Comparison of ENCODE assay signal across 19 cellular contexts in genomic region chr3:190059242-190059590, GRCh38.
DNase-seq lines count a peak whose midpoint lies in the region; ATAC-seq and TF ChIP-seq lines count a peak whose summit lies in the region.
"Had no signal": no experiment of that assay in that cellular context is flagged by ENCODE, and none has a peak within 500 bp of the region (broad histone marks: within the 10 kb centered on the region; RNA-seq: fewer than 3 reads in every experiment).

No MANE protein-coding gene starts in this region.

- ATAC-seq in GM23338: no peak
- ATAC-seq: activated T-cell treated with anti-CD3 and anti-CD28 coated beads, Interleukin-2, amount 50 U/mL, for 4 hours; T-helper 17 cell had no signal

- H2AFZ ChIP-seq in GM23338 (peak overlapping the region; percentile 34; the same call in 1 of the 2 replicates), trophoblast cell (ENCODE audit: insufficient read depth, low read length, poor library complexity) (no peak overlapping the region)

- peak overlapping the region; percentile 42 for H2BK12ac ChIP-seq in trophoblast cell (ENCODE audit: low read length)

- peak overlapping the region; percentile 6 for H3K4ac ChIP-seq in trophoblast cell (ENCODE audit: low read depth, low read length)

- H3K4me2 ChIP-seq in GM23338 (no peak overlapping the region), trophoblast cell (ENCODE audit: low read length) (no peak overlapping the region)
- H3K4me2 ChIP-seq: KMS-11 had no signal

- peaks cover 13% of the 10 kb centered on the region; the same call in 1 of the 2 replicates for H3K4me1 ChIP-seq in GM23338 (ENCODE audit: insufficient read depth)
- H3K4me1 ChIP-seq in trophoblast cell (ENCODE audit: control insufficient read depth in 1 of 2, insufficient read depth in 2 of 2, low read length in 2 of 2): peaks cover 8 to 9% of the 10 kb centered on the region in 2 experiments
- H3K4me1 ChIP-seq: parathyroid adenoma had no signal

- H3K36me3 ChIP-seq in GM23338 (ENCODE audit: insufficient read depth): no peaks in the 10 kb centered on the region
- no peaks in the 10 kb centered on the region for H3K36me3 ChIP-seq in trophoblast cell (ENCODE audit: control insufficient read depth in 1 of 2, insufficient read depth in 2 of 2, low read length in 2 of 2)

- H3K27me3 ChIP-seq in GM23338 (ENCODE audit: insufficient read depth) (no peaks in the 10 kb centered on the region), trophoblast cell (ENCODE audit: insufficient read depth, low read length) (no peaks in the 10 kb centered on the region)

- no peaks in the 10 kb centered on the region for H3K79me2 ChIP-seq in GM23338 (replicated peaks; ENCODE audit: insufficient read depth)
- H3K79me2 ChIP-seq in trophoblast cell (ENCODE audit: control insufficient read depth, insufficient read depth, low read length, poor library complexity): no peaks in the 10 kb centered on the region
- H3K79me2 ChIP-seq: parathyroid adenoma had no signal

- H2AK5ac ChIP-seq in trophoblast cell (ENCODE audit: low read length): no peak overlapping the region

- H4K20me1 ChIP-seq in GM23338 (replicated peaks; ENCODE audit: insufficient read depth): no peaks in the 10 kb centered on the region

- peaks cover 5% of the 10 kb centered on the region for H3K79me1 ChIP-seq in trophoblast cell (ENCODE audit: low read length)

- H3K9me2 ChIP-seq in GM23338 (ENCODE audit: insufficient read depth): 0 out of 2 replicates have a peak, but pooled peaks cover 6% of the 10 kb centered on the region

- H3K14ac ChIP-seq in trophoblast cell (ENCODE audit: low read length): no peak overlapping the region

- no peak overlapping the region for H3K18ac ChIP-seq in trophoblast cell (ENCODE audit: low read length)

- peak overlapping the region; percentile 10 for H4K91ac ChIP-seq in trophoblast cell (ENCODE audit: low read depth, low read length)

- no peak overlapping the region for H3K4me3 ChIP-seq in GM23338
- no peak overlapping the region for H3K4me3 ChIP-seq in foreskin fibroblast (ENCODE audit: low read depth in 1 of 2, low read length in 2 of 2)
- no peak overlapping the region for H3K4me3 ChIP-seq in trophoblast cell (ENCODE audit: low read depth, low read length)
- H3K4me3 ChIP-seq: lung had no signal

- DNase-seq in GM23338 (ENCODE audit: low spot score): no peak
- peak; percentile 20 to 42 for DNase-seq in foreskin fibroblast
- no peak for DNase-seq in trophoblast cell
- DNase-seq in DMS114 treated with DMSO at 0.1 percent for 48 hours (lab: John Stamatoyannopoulos, UW; ENCODE audit: unreplicated experiment): no peak
- DNase-seq in DMS153 (lab: John Stamatoyannopoulos, UW): no peak
- no peak for DNase-seq in NCI-H2081 (lab: John Stamatoyannopoulos, UW)
- DNase-seq in DMS53 treated with DMSO at 0.1 percent for 48 hours (lab: John Stamatoyannopoulos, UW; ENCODE audit: unreplicated experiment): no peak
- DNase-seq: activated CD4-positive, alpha-beta T cell treated with anti-CD3 and anti-CD28 coated beads for 4 hours; activated T-cell treated with anti-CD3 and anti-CD28 coated beads, Interleukin-2, amount 50 U/mL, for 4 hours; aorta; NCI-H524 treated with DMSO at 0.1 percent for 48 hours; RPMI8226; stimulated activated CD4-positive, alpha-beta T cell treated with anti-CD3 and anti-CD28 coated beads, Interleukin-2, amount 100 ng/mL, for 24 hours; T-helper 17 cell had no signal

- peak overlapping the region; percentile 27 for H2BK5ac ChIP-seq in trophoblast cell (ENCODE audit: low read depth, low read length, poor library complexity)

- H3K27me3 Mint-ChIP-seq in GM23338 (ENCODE audit: insufficient read depth, low read depth, poor library complexity): no peaks in the 10 kb centered on the region

- TF ChIP-seq CTCF in GM23338 (conservative IDR thresholded peaks at IDR 0.05; ENCODE audit: low read depth in 2 of 2): no peak
- TF ChIP-seq CTCF in foreskin fibroblast (IDR thresholded peaks at IDR 0.05; ENCODE audit: low read depth, low read length): no peak

- no peaks in the 10 kb centered on the region for H3K9me3 Mint-ChIP-seq in GM23338
- H3K9me3 Mint-ChIP-seq: activated T-cell treated with anti-CD3 and anti-CD28 coated beads, Interleukin-2, amount 50 U/mL, for 4 hours had no signal

- peaks cover 44% of the 10 kb centered on the region for H3K4me1 Mint-ChIP-seq in GM23338
- H3K4me1 Mint-ChIP-seq: B cell, T-helper 17 cell had no signal

- H4K8ac ChIP-seq in trophoblast cell (ENCODE audit: low read depth, low read length): no peak overlapping the region

- no peaks in the 10 kb centered on the region for H3K9me3 ChIP-seq in trophoblast cell (ENCODE audit: insufficient read depth, low read depth, low read length)

- no peaks in the 10 kb centered on the region for H3F3A ChIP-seq in GM23338 (replicated peaks; ENCODE audit: low read depth)

- no CpG with 5 or more reads among the region's 1 CpG for WGBS in trophoblast cell (ENCODE audit: extremely low coverage, insufficient coverage, insufficient read length)

- no peak overlapping the region for H3K23ac ChIP-seq in trophoblast cell (ENCODE audit: low read length)

- H3K9ac ChIP-seq in trophoblast cell (ENCODE audit: low read length): no peak overlapping the region
- H3K9ac ChIP-seq: KMS-11, parathyroid adenoma had no signal

- no peaks in the 10 kb centered on the region for H3K36me3 Mint-ChIP-seq in GM23338 (ENCODE audit: low read depth)

- H3K4me3 Mint-ChIP-seq in GM23338: no peak overlapping the region
- H3K4me3 Mint-ChIP-seq: activated T-cell treated with anti-CD3 and anti-CD28 coated beads, Interleukin-2, amount 50 U/mL, for 4 hours; B cell; T-helper 17 cell had no signal

- H3K27ac ChIP-seq in GM23338 (ENCODE audit: low read depth) (no peak overlapping the region), angular gyrus (ENCODE audit: low read depth, low read length) (peak overlapping the region; percentile 82), trophoblast cell (ENCODE audit: low read depth, low read length) (peak overlapping the region; percentile 89)
- H3K27ac ChIP-seq: KMS-11, parathyroid adenoma had no signal

- H4K12ac ChIP-seq in trophoblast cell (ENCODE audit: low read depth, low read length): no peak overlapping the region

- H3K27ac Mint-ChIP-seq in GM23338: no peak overlapping the region
- H3K27ac Mint-ChIP-seq: B cell, T-helper 17 cell had no signal

- peak overlapping the region; percentile 21 for H2BK120ac ChIP-seq in trophoblast cell (ENCODE audit: insufficient read depth, low read length, poor library complexity)

TF ChIP-seq in GM23338, 12 proteins besides CTCF, POLR2A, EP300 and RAD21:
- TF ChIP-seq, protein P1, sequence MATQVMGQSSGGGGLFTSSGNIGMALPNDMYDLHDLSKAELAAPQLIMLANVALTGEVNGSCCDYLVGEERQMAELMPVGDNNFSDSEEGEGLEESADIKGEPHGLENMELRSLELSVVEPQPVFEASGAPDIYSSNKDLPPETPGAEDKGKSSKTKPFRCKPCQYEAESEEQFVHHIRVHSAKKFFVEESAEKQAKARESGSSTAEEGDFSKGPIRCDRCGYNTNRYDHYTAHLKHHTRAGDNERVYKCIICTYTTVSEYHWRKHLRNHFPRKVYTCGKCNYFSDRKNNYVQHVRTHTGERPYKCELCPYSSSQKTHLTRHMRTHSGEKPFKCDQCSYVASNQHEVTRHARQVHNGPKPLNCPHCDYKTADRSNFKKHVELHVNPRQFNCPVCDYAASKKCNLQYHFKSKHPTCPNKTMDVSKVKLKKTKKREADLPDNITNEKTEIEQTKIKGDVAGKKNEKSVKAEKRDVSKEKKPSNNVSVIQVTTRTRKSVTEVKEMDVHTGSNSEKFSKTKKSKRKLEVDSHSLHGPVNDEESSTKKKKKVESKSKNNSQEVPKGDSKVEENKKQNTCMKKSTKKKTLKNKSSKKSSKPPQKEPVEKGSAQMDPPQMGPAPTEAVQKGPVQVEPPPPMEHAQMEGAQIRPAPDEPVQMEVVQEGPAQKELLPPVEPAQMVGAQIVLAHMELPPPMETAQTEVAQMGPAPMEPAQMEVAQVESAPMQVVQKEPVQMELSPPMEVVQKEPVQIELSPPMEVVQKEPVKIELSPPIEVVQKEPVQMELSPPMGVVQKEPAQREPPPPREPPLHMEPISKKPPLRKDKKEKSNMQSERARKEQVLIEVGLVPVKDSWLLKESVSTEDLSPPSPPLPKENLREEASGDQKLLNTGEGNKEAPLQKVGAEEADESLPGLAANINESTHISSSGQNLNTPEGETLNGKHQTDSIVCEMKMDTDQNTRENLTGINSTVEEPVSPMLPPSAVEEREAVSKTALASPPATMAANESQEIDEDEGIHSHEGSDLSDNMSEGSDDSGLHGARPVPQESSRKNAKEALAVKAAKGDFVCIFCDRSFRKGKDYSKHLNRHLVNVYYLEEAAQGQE (IDR thresholded peaks at IDR 0.05; ENCODE audit: unreplicated experiment): no peak

Comparison
In these comparisons a context has a peak if more than half of its experiments do, and no peak if none do; other contexts are left out.
1. DNase-seq: peak in foreskin fibroblast (2 of 2); none in GM23338 (single experiment), trophoblast cell (0 of 2), DMS114 treated with DMSO at 0.1 percent for 48 hours (single experiment), DMS153 (single experiment), NCI-H2081 (0 of 2) and DMS53 treated with DMSO at 0.1 percent for 48 hours (single experiment).